ENCODE assay signal across 25 cellular contexts in the genomic region with DNA sequence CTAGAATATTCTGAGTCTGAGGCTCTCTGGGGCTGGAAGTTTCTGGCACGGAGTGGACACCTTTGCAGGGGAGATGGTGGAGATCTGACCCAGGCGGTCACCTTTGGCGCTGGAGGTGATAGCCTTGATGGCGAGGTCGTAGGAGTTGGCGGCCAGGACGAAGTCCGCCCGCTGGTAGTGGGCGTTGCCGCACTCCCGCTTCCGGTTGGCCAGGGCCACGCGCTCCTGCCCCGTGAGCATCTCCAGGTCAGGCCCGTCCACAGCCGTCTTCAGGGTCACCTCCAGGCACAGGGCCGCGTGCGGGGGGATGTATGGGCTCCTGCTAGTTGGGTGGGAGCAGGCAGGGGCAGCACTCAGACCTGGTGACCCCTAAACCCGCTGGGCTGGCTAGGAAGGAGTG.
"Had no signal": no experiment of that assay in that cellular context is flagged by ENCODE, and none has a peak within 500 bp of the region (broad histone marks: within the 10 kb centered on the region; RNA-seq: fewer than 3 reads in every experiment).

No MANE protein-coding gene starts in this region.

- H3K27ac Mint-ChIP-seq: immature natural killer cell; memory B cell; nephron; stimulated activated effector memory CD8-positive, alpha-beta T cell treated with anti-CD3 and anti-CD28 coated beads, Interleukin-12 subunit alpha, Interleukin-12 subunit beta, amount 100 ng/mL, for 72 hours; type B pancreatic cell had no signal

- H3K27ac ChIP-seq: esophagus squamous epithelium, neutrophil, pancreas, sigmoid colon, stomach, thyroid gland had no signal

- H3K4me3 Mint-ChIP-seq: effector memory CD8-positive, alpha-beta T cell; immature natural killer cell; memory B cell; stimulated activated effector memory CD8-positive, alpha-beta T cell treated with anti-CD3 and anti-CD28 coated beads, Interleukin-12 subunit alpha, Interleukin-12 subunit beta, amount 100 ng/mL, for 72 hours; type B pancreatic cell had no signal

- H3K27me3 Mint-ChIP-seq: effector memory CD8-positive, alpha-beta T cell; memory B cell; type B pancreatic cell had no signal

- H3K4me1 Mint-ChIP-seq: nephron had no signal

- H3K4me3 ChIP-seq: esophagus squamous epithelium, lung, pancreas, sigmoid colon, stomach, thyroid gland had no signal

- H3K9me3 ChIP-seq: esophagus squamous epithelium, neutrophil, pancreas, sigmoid colon, stomach, thyroid gland had no signal

- FAIRE-seq: endometrium, pancreas had no signal

- H3K27me3 ChIP-seq: esophagus squamous epithelium, neutrophil, pancreas, sigmoid colon, stomach, thyroid gland had no signal

- ATAC-seq: effector memory CD8-positive, alpha-beta T cell; left colon; left ventricle myocardium superior; pancreas; stimulated activated effector memory CD8-positive, alpha-beta T cell treated with anti-CD3 and anti-CD28 coated beads, Interleukin-12 subunit alpha, Interleukin-12 subunit beta, amount 100 ng/mL, for 72 hours had no signal

- H3K9me3 Mint-ChIP-seq: effector memory CD8-positive, alpha-beta T cell; immature natural killer cell; memory B cell; nephron; stimulated activated effector memory CD8-positive, alpha-beta T cell treated with anti-CD3 and anti-CD28 coated beads, Interleukin-12 subunit alpha, Interleukin-12 subunit beta, amount 100 ng/mL, for 72 hours; type B pancreatic cell had no signal

- DNase-seq: cortex of kidney; effector memory CD8-positive, alpha-beta T cell; erythroblast; esophagus squamous epithelium; foreskin melanocyte; hypothalamus; immature natural killer cell; islet precursor cell; kidney glomerular epithelial cell; left colon; left ventricle myocardium superior; sigmoid colon; stimulated activated CD4-positive, alpha-beta T cell treated with anti-CD3 and anti-CD28 coated beads, Interleukin-2, amount 100 ng/mL, for 24 hours; stimulated activated CD4-positive, alpha-beta T cell treated with anti-CD3 and anti-CD28 coated beads, Interleukin-4, amount 100 ng/mL, for 24 hours; stimulated activated naive CD4-positive, alpha-beta T cell treated with Interleukin-2 at 50 U/mL for 16 hours; stomach; thyroid gland had no signal
